In the genomic region with DNA sequence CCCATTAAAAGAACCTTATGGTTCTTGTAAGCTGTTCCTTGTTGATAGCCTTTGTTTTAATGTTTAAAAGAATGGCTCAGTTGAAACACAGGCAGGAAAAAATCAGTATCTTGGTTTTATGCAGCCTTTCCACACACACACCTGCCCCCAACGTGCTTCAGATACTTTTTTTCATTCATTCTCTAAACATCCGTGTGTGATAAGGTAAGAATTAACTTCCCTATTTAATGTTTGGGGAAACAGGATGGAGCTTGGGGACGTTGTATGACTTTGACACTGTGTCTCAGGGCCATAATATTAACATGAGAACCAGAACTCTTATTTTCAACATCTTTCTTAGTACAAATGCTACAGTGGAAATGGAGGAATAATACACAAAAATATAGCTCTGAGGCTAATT, we compare ENCODE assay signal across 21 cellular contexts.
"Had no signal": no experiment of that assay in that cellular context is flagged by ENCODE, and none has a peak within 500 bp of the region (broad histone marks: within the 10 kb centered on the region; RNA-seq: fewer than 3 reads in every experiment).

No MANE protein-coding gene starts in this region.

- H3K36me3 ChIP-seq: esophagus squamous epithelium, neural progenitor cell, ovary, thoracic aorta, transverse colon had no signal

- H3K9me3 Mint-ChIP-seq: dendritic cell treated with granulocyte-macrophage colony-stimulating factor and Interleukin-4, amounts not matched to agents 40 ng/mL and 50 ng/mL, for 4 days; effector memory CD8-positive, alpha-beta T cell; immature natural killer cell; natural killer cell treated with Interleukin-12 subunit alpha and Interleukin-12 subunit beta and Interleukin-15 and Interleukin-18, amount 100 ng/mL, for 72 hours; neural progenitor cell had no signal

- H3K4me3 Mint-ChIP-seq: dendritic cell treated with granulocyte-macrophage colony-stimulating factor and Interleukin-4, amounts not matched to agents 40 ng/mL and 50 ng/mL, for 4 days; effector memory CD8-positive, alpha-beta T cell; immature natural killer cell; natural killer cell treated with Interleukin-12 subunit alpha and Interleukin-12 subunit beta and Interleukin-15 and Interleukin-18, amount 100 ng/mL, for 72 hours; neural progenitor cell had no signal

- H3K27me3 ChIP-seq: esophagus squamous epithelium, neural progenitor cell, ovary, stomach, transverse colon had no signal

- H3K27me3 Mint-ChIP-seq: dendritic cell treated with granulocyte-macrophage colony-stimulating factor and Interleukin-4, amounts not matched to agents 40 ng/mL and 50 ng/mL, for 4 days; effector memory CD8-positive, alpha-beta T cell; natural killer cell treated with Interleukin-12 subunit alpha and Interleukin-12 subunit beta and Interleukin-15 and Interleukin-18, amount 100 ng/mL, for 72 hours had no signal

- H3K9me3 ChIP-seq: esophagus squamous epithelium, ovary, stomach, thoracic aorta, transverse colon had no signal

- H3K4me2 ChIP-seq: neural progenitor cell had no signal

- H3K27ac ChIP-seq: esophagus squamous epithelium, neural progenitor cell, ovary, thoracic aorta, transverse colon had no signal

- FAIRE-seq: colon, kidney, small intestine had no signal

- H3K27ac Mint-ChIP-seq: dendritic cell treated with granulocyte-macrophage colony-stimulating factor and Interleukin-4, amounts not matched to agents 40 ng/mL and 50 ng/mL, for 4 days; effector memory CD8-positive, alpha-beta T cell; natural killer cell treated with Interleukin-12 subunit alpha and Interleukin-12 subunit beta and Interleukin-15 and Interleukin-18, amount 100 ng/mL, for 72 hours; neural progenitor cell had no signal

- H3K9ac ChIP-seq: neural progenitor cell had no signal

- DNase-seq: effector memory CD8-positive, alpha-beta T cell; esophagus squamous epithelium; foreskin fibroblast; immature natural killer cell; kidney; left cardiac atrium; mammary epithelial cell; nucleus accumbens; ovary; right cardiac atrium; small intestine; stimulated activated CD4-positive, alpha-beta T cell treated with anti-CD3 and anti-CD28 coated beads, Interleukin-12 subunit alpha, Interleukin-12 subunit beta, amount 100 ng/mL, for 4 hours; stimulated activated naive CD4-positive, alpha-beta T cell; stomach; substantia nigra; transverse colon had no signal

- ATAC-seq: effector memory CD8-positive, alpha-beta T cell; left cardiac atrium; natural killer cell treated with Interleukin-12 subunit alpha and Interleukin-12 subunit beta and Interleukin-15 and Interleukin-18, amount 100 ng/mL, for 72 hours; right cardiac atrium had no signal

- H2AFZ ChIP-seq: neural progenitor cell had no signal

- H3K4me3 ChIP-seq: esophagus squamous epithelium, neural progenitor cell, ovary, stomach, thoracic aorta, transverse colon had no signal
